11 cellular contexts compared by ENCODE assay signal in the genomic region with DNA sequence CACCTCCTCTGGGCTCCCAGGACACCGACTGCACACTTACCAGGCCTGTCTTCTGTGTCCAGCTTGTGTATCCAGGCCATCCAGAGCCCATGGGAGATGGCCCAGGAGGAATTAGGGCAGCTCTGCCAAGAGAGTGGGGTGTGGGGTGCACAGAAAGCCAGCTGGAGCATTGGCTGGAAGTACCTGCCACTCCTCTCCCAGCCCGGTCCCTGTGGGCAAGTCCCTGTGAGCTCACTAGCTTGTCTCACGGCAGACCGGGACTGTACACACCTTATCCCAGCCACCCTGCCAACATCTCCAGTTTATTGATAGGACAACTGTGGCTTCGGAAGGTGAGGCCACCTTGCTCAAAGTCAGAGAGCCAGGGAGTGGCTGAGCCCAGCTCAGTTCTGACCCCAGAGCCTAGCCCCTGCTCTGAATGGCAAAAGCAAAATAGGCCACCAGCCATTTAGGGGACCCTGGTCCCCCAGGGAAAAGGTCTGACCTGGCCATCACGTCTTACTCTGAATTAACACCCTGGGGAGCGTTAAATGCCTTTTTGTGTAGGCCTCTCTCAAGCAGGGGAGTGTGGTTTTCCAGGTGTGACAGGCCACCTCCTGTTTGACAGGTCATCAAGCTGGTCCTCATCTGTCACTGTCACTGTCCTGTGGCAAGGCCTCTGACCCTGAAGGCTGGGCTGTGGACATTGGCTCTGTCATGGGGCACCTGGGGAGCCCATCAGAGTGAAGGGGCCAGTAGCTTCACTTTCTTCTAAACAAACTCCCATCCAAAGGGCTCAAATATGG. TPM values are rescaled to one million over a fixed set of nuclear protein-coding genes. Genes with fewer than 3 reads are reported as not detected.
DNase-seq lines count a peak whose midpoint lies in the region; ATAC-seq, FAIRE-seq and TF ChIP-seq lines count a peak whose summit lies in the region.
"Had no signal": no experiment of that assay in that cellular context is flagged by ENCODE, and none has a peak within 500 bp of the region (broad histone marks: within the 10 kb centered on the region; RNA-seq: fewer than 3 reads in every experiment).

No MANE protein-coding gene starts in this region.

- H3K4me1 ChIP-seq in K562 (replicated peaks in 1 of 2; ENCODE audit: control insufficient read depth in 2 of 2, insufficient read depth in 2 of 2, low read length in 2 of 2) (peaks cover 13 to 18% of the 10 kb centered on the region in 2 experiments), psoas muscle (peaks cover 39% of the 10 kb centered on the region)

- H3K27ac ChIP-seq in K562 (ENCODE audit: extremely low read depth, low read depth, low read length) (no peak overlapping the region), psoas muscle (peak overlapping the region; percentile 72)

- H3K9me1 ChIP-seq in K562 (ENCODE audit: control insufficient read depth, insufficient read depth, low read length), result no peaks in the 10 kb centered on the region

- no peaks in the 10 kb centered on the region for H3K79me2 ChIP-seq in K562 (ENCODE audit: control insufficient read depth, insufficient read depth, low read length)

- no TSS peak for BruUV-seq in K562 (replicated peaks; lab: Mats Ljungman, UMichigan)

- no peaks in the 10 kb centered on the region for H3K36me3 ChIP-seq in K562 (ENCODE audit: control insufficient read depth, insufficient read depth, low read length)
- H3K36me3 ChIP-seq in psoas muscle (ENCODE audit: insufficient read depth in 1 of 2, low read depth in 1 of 2), result peaks cover 0 to 7% of the 10 kb centered on the region in 2 donors

- no peaks in the 10 kb centered on the region for H3K27me3 ChIP-seq in K562 (ENCODE audit: control insufficient read depth in 2 of 2, insufficient read depth in 2 of 2, low read length in 2 of 2)
- H3K27me3 ChIP-seq in psoas muscle (ENCODE audit: insufficient read depth in 3 of 3, low read length in 2 of 3), result no peaks in the 10 kb centered on the region

- no peak for TF ChIP-seq POLR2A in K562 (conservative IDR thresholded peaks at IDR 0.05)

- WGBS in K562 (ENCODE audit: insufficient coverage, low coverage, missing lambda C conversion rate), result 63% methylated on average over 4 of the region's 7 CpGs
- WGBS in psoas muscle, 3 donors, result 27 to 50% (median 42%) methylated on average over 7 of the region's 7 CpGs

- ATAC-seq in K562 (no peak), left ventricle myocardium superior (peak; percentile 82), psoas muscle (peak; percentile 60 to 78 (median 70)), HG03039 (IDR thresholded peaks at IDR 0.05; ENCODE audit: unreplicated experiment) (no peak), HG02642 (IDR thresholded peaks at IDR 0.05; ENCODE audit: poor library complexity, unreplicated experiment) (no peak)

- intact Hi-C loops in K562 (cut with micrococcal nuclease) (no loop called here), left ventricle myocardium superior (cut with micrococcal nuclease) (no loop called here), psoas muscle (cut with DNase I) (no loop called here)

- no peak for FAIRE-seq in K562 (lab: Jason Lieb, UNC)

- no peaks in the 10 kb centered on the region for H3K9me3 ChIP-seq in K562 (replicated peaks; ENCODE audit: control insufficient read depth, insufficient read depth, low read depth, low read length)
- H3K9me3 ChIP-seq in psoas muscle, result no peaks in the 10 kb centered on the region

- H4K20me1 ChIP-seq in K562 (replicated peaks; ENCODE audit: control insufficient read depth, insufficient read depth, low read length), result no peaks in the 10 kb centered on the region

- H3K4me3 ChIP-seq in K562 (no peak overlapping the region), psoas muscle (no peak overlapping the region)

- no peak overlapping the region for H3K4me2 ChIP-seq in K562 (ENCODE audit: insufficient read depth, low read length)

- POLR2A ChIA-PET in K562 (lab: Yijun Ruan, JAX), result interaction anchor here (0.5 to 1.7 kb wide), 3 partner anchors 9 to 830 kb away, joined by 3 to 9 read pairs (median 4); no protein-coding TSS in a partner anchor

- H3K9ac ChIP-seq in K562 (ENCODE audit: insufficient read depth in 1 of 2, low read depth in 2 of 2, low read length in 2 of 2), result peak overlapping the region in 1 of 2 experiments; percentile 85; a peak in 2 of 4 replicates

- DNase-seq in AG20443 (ENCODE audit: low spot score) (peak; percentile 67), K562 (ENCODE audit: extremely low read depth in 1 of 4, low spot score in 3 of 4) (no peak), left ventricle myocardium superior (peak; percentile 79), psoas muscle (peak; percentile 52 to 78), cerebellar nuclear complex (lab: John Stamatoyannopoulos, UW) (no peak), NCI-H524 treated with DMSO at 0.1 percent for 48 hours (lab: John Stamatoyannopoulos, UW) (no peak)
- DNase-seq: activated CD4-positive, alpha-beta memory T cell treated with anti-CD3 and anti-CD28 coated beads for 36 hours; nephron progenitor cell; stimulated activated CD8-positive, alpha-beta memory T cell treated with anti-CD3 and anti-CD28 coated beads, Interleukin-4, amount 100 ng/mL, for 48 hours had no signal

- TF ChIP-seq EP300 in K562 (IDR thresholded peaks at IDR 0.05; ENCODE audit: low read length), result no peak

- CTCF ChIA-PET in K562 (lab: Yijun Ruan, JAX; ENCODE audit: low intra/inter-chr PET ratio), result no interaction called here

- TF ChIP-seq CTCF in K562 (IDR thresholded peaks at IDR 0.05 in 2 of 3, conservative IDR thresholded peaks at IDR 0.05 in 1 of 3; ENCODE audit: insufficient read depth in 2 of 3, low read depth in 1 of 3, low read length in 3 of 3) (no peak), psoas muscle (IDR thresholded peaks at IDR 0.05) (no peak)

- TF ChIP-seq RAD21 in K562 (CRISPR knock-in tag; conservative IDR thresholded peaks at IDR 0.05 in 1 of 2, IDR thresholded peaks at IDR 0.05 in 1 of 2), result no peak

- in situ Hi-C loops in K562 (cut with MboI), result no loop called here

- H2AFZ ChIP-seq in K562 (ENCODE audit: low read depth, low read length), result no peak overlapping the region

RNA-seq across cellular contexts. Expression of a gene that starts 15.1 kb away (rescaled TPM):
- total RNA-seq in K562 (2011; cell fraction: chromatin; rRNA removed; ENCODE audit: low replicate concordance), result 12.0 and 23.9 TPM in 2 replicates
- total RNA-seq in K562 (2011; cell fraction: nucleolus; rRNA removed), result 50.0 and 78.2 TPM in 2 replicates
- total RNA-seq in K562 (2011; cell fraction: nucleoplasm; rRNA removed), result 41.6 and 44.7 TPM in 2 replicates
- total RNA-seq in K562 (2014; rRNA removed) (163 and 185 TPM in 2 replicates), K562 (2014; rRNA removed; fragmentation: Illumina TruSeq; extraction: Trizol) (90.3 and 128 TPM in 2 replicates), K562 (2015; rRNA removed; fragmentation: Illumina TruSeq; extraction: Trizol) (232 and 248 TPM in 2 replicates), K562 (2021) (149 and 161 TPM in 2 replicates), left ventricle myocardium superior (402 TPM), psoas muscle (100 to 1,000 TPM; 247 to 422 (median 337) TPM)
- polyA plus RNA-seq in K562 (2011; rRNA removed) (149 and 226 TPM in 2 replicates), K562 (2014; fragmentation: Illumina TruSeq; extraction: Trizol) (203 and 231 TPM in 2 replicates), K562 (2014; fragmentation: Nextera tagmentation; extraction: Ambion mirVana) (100 to 1,000 TPM; 785 to 903 TPM), K562 (2014; rRNA removed) (136 and 159 TPM in 2 replicates), psoas muscle (100 to 1,000 TPM; 411 to 533 (median 483) TPM)
- 237 and 307 TPM in 2 replicates for polyA plus RNA-seq in K562 (2011; cell fraction: cytosol; rRNA removed)
- polyA plus RNA-seq in K562 (2011; cell fraction: nucleus; rRNA removed), result 98.1 and 122 TPM in 2 replicates
- 117 and 225 TPM in 2 replicates for polyA plus RNA-seq in K562 (2012)
- 52.0 and 72.4 TPM in 2 replicates for polyA minus RNA-seq in K562 (2011; rRNA and poly(A)+ RNA removed)
- 67.5 and 71.5 TPM in 2 replicates for polyA minus RNA-seq in K562 (2011; cell fraction: cytosol; rRNA and poly(A)+ RNA removed)
- 26.8 and 64.8 TPM in 2 replicates for polyA minus RNA-seq in K562 (2011; cell fraction: nucleus; rRNA and poly(A)+ RNA removed)

RNA-seq across cellular contexts. Expression of a gene that starts 15.4 kb away (rescaled TPM):
- total RNA-seq in K562 (2011; cell fraction: chromatin; rRNA removed; ENCODE audit: low replicate concordance), result 3.0 and 5.9 TPM in 2 replicates
- 4.9 and 6.5 TPM in 2 replicates for total RNA-seq in K562 (2011; cell fraction: nucleolus; rRNA removed)
- 5.4 and 7.4 TPM in 2 replicates for total RNA-seq in K562 (2011; cell fraction: nucleoplasm; rRNA removed)
- total RNA-seq in K562 (2014; rRNA removed), result 16.8 and 18.4 TPM in 2 replicates
- total RNA-seq in K562 (2014; rRNA removed; fragmentation: Illumina TruSeq; extraction: Trizol), result 4.9 and 5.8 TPM in 2 replicates
- total RNA-seq in K562 (2015; rRNA removed; fragmentation: Illumina TruSeq; extraction: Trizol), result 11.2 and 11.9 TPM in 2 replicates
- total RNA-seq in K562 (2021), result 15.2 and 18.2 TPM in 2 replicates
- 11.9 and 15.5 TPM in 2 replicates for polyA plus RNA-seq in K562 (2011; rRNA removed)
- 19.7 and 37.7 TPM in 2 replicates for polyA plus RNA-seq in K562 (2011; cell fraction: cytosol; rRNA removed)
- 6.1 and 7.3 TPM in 2 replicates for polyA plus RNA-seq in K562 (2011; cell fraction: nucleus; rRNA removed)
- polyA plus RNA-seq in K562 (2012), result 14.4 and 25.5 TPM in 2 replicates
- polyA plus RNA-seq in K562 (2014; fragmentation: Illumina TruSeq; extraction: Trizol), result 15.3 and 19.2 TPM in 2 replicates
- polyA plus RNA-seq in K562 (2014; fragmentation: Nextera tagmentation; extraction: Ambion mirVana), result 10 to 100 TPM in 1 of 2 experiments, 1 to 10 TPM in 1; 2.0 to 10.2 TPM
- 20.3 and 25.2 TPM in 2 replicates for polyA plus RNA-seq in K562 (2014; rRNA removed)
- 2.2 and 4.1 TPM in 2 replicates for polyA minus RNA-seq in K562 (2011; rRNA and poly(A)+ RNA removed)
- 1.4 and 4.5 TPM in 2 replicates for polyA minus RNA-seq in K562 (2011; cell fraction: cytosol; rRNA and poly(A)+ RNA removed)
- polyA minus RNA-seq in K562 (2011; cell fraction: nucleus; rRNA and poly(A)+ RNA removed), result 1.3 and 2.7 TPM in 2 replicates
- 21.6 TPM for total RNA-seq in left ventricle myocardium superior
- total RNA-seq in psoas muscle, result 10 to 100 TPM; 12.1 to 32.0 (median 21.8) TPM
- 10 to 100 TPM; 27.6 to 46.1 (median 38.0) TPM for polyA plus RNA-seq in psoas muscle

RNA-seq across cellular contexts. Expression of a gene that starts 55.8 kb away (rescaled TPM):
- total RNA-seq in K562 (2011; cell fraction: chromatin; rRNA removed; ENCODE audit: low replicate concordance), result 87.8 and 154 TPM in 2 replicates
- total RNA-seq in K562 (2011; cell fraction: nucleolus; rRNA removed), result 77.8 and 91.1 TPM in 2 replicates
- total RNA-seq in K562 (2011; cell fraction: nucleoplasm; rRNA removed), result 95.8 and 138 TPM in 2 replicates
- total RNA-seq in K562 (2014; rRNA removed) (22.9 and 33.0 TPM in 2 replicates), K562 (2014; rRNA removed; fragmentation: Illumina TruSeq; extraction: Trizol) (20.2 and 20.4 TPM in 2 replicates), K562 (2015; rRNA removed; fragmentation: Illumina TruSeq; extraction: Trizol) (26.6 and 27.3 TPM in 2 replicates), K562 (2021) (42.5 and 45.1 TPM in 2 replicates), left ventricle myocardium superior (31.5 TPM), psoas muscle (10 to 100 TPM; 47.1 to 58.6 (median 54.6) TPM)
- polyA plus RNA-seq in K562 (2011; rRNA removed) (26.8 and 34.4 TPM in 2 replicates), K562 (2014; fragmentation: Illumina TruSeq; extraction: Trizol) (46.7 and 47.4 TPM in 2 replicates), K562 (2014; fragmentation: Nextera tagmentation; extraction: Ambion mirVana) (1 to 10 TPM; 4.0 TPM), K562 (2014; rRNA removed) (33.8 and 36.2 TPM in 2 replicates), psoas muscle (10 to 100 TPM; 45.7 to 46.7 (median 45.7) TPM)
- polyA plus RNA-seq in K562 (2011; cell fraction: cytosol; rRNA removed), result 26.4 and 36.5 TPM in 2 replicates
- polyA plus RNA-seq in K562 (2011; cell fraction: nucleus; rRNA removed), result 47.8 and 75.5 TPM in 2 replicates
- polyA plus RNA-seq in K562 (2012), result 35.6 and 43.4 TPM in 2 replicates
- 29.8 and 30.7 TPM in 2 replicates for polyA minus RNA-seq in K562 (2011; rRNA and poly(A)+ RNA removed)
- polyA minus RNA-seq in K562 (2011; cell fraction: cytosol; rRNA and poly(A)+ RNA removed), result 24.3 and 25.7 TPM in 2 replicates
- polyA minus RNA-seq in K562 (2011; cell fraction: nucleus; rRNA and poly(A)+ RNA removed), result 22.9 and 27.5 TPM in 2 replicates

Comparison
In these comparisons a context has a peak if more than half of its experiments do, and no peak if none do; other contexts are left out.
1. DNase-seq: peak in AG20443 (single experiment), left ventricle myocardium superior (single experiment) and psoas muscle (2 of 2); none in K562 (0 of 4), cerebellar nuclear complex (0 of 2) and NCI-H524 treated with DMSO at 0.1 percent for 48 hours (single experiment).
2. ATAC-seq: peak in left ventricle myocardium superior (single experiment) and psoas muscle (4 of 4); none in K562 (single experiment), HG03039 (single experiment) and HG02642 (single experiment).